15 cellular contexts compared by ENCODE assay signal in genomic region chr5:140118294-140118936, GRCh38. TPM values are rescaled to one million over a fixed set of nuclear protein-coding genes. Genes with fewer than 3 reads are reported as not detected.
DNase-seq lines count a peak whose midpoint lies in the region; ATAC-seq and TF ChIP-seq lines count a peak whose summit lies in the region.
"Had no signal": no experiment of that assay in that cellular context is flagged by ENCODE, and none has a peak within 500 bp of the region (broad histone marks: within the 10 kb centered on the region; RNA-seq: fewer than 3 reads in every experiment).

No MANE protein-coding gene starts in this region.

- TF ChIP-seq RAD21 in HCT116 (IDR thresholded peaks at IDR 0.05; ENCODE audit: low read depth), result 0 out of 2 replicates have a peak, but pooled peaks have one; percentile 2

- DNase-seq in DMS53 (lab: John Stamatoyannopoulos, UW) (peak; percentile 17), DMS53 treated with DMSO at 0.1 percent for 48 hours (lab: John Stamatoyannopoulos, UW; ENCODE audit: unreplicated experiment) (no peak), HCT116 (ENCODE audit: low read depth, low spot score) (no peak), SK-MEL-5 (ENCODE audit: low read depth, low spot score) (peak; percentile 54), memory B cell (ENCODE audit: low spot score in 2 of 2) (no peak), GM20000 (ENCODE audit: low spot score) (no peak), SHP77 (lab: John Stamatoyannopoulos, UW) (no peak)
- no peak for DNase-seq in activated CD4-positive, alpha-beta memory T cell treated with anti-CD3 and anti-CD28 coated beads, Interleukin-2, amount 10 ng/mL, durations not matched to agents 7 days and 5 days
- DNase-seq: activated naive CD4-positive, alpha-beta T cell; foreskin melanocyte; left lung; ovary; stimulated activated CD4-positive, alpha-beta T cell treated with anti-CD3 and anti-CD28 coated beads, Interleukin-4, amount 100 ng/mL, for 24 hours had no signal

- CTCF ChIA-PET in HCT116 (lab: Charles Lee), result interaction anchor here (1.5 to 1.6 kb wide), 2 partner anchors 9 to 27 kb away, joined by 6 to 7 read pairs; no protein-coding TSS in a partner anchor
- CTCF ChIA-PET in activated CD4-positive, alpha-beta memory T cell treated with anti-CD3 and anti-CD28 coated beads, Interleukin-2, amount 10 ng/mL, durations not matched to agents 7 days and 5 days (lab: Charles Lee), result interaction anchor here (1.0 to 5.8 kb wide), 6 partner anchors 11 to 149 kb away, joined by 3 to 63 read pairs (median 4); no protein-coding TSS in a partner anchor

- peaks cover 4 to 8% of the 10 kb centered on the region in 2 experiments; a peak in 3 of 4 replicates for H3K4me1 ChIP-seq in HCT116 (ENCODE audit: control insufficient read depth in 1 of 2, insufficient read depth in 2 of 2, low read length in 2 of 2)

- H3K36me3 Mint-ChIP-seq in memory B cell, result no peaks in the 10 kb centered on the region
- H3K36me3 Mint-ChIP-seq in activated CD4-positive, alpha-beta memory T cell treated with anti-CD3 and anti-CD28 coated beads, Interleukin-2, amount 10 ng/mL, durations not matched to agents 7 days and 5 days (ENCODE audit: low read depth), result peaks cover 6% of the 10 kb centered on the region

- no peaks in the 10 kb centered on the region for H3K9me3 Mint-ChIP-seq in memory B cell
- no peaks in the 10 kb centered on the region for H3K9me3 Mint-ChIP-seq in activated CD4-positive, alpha-beta memory T cell treated with anti-CD3 and anti-CD28 coated beads, Interleukin-2, amount 10 ng/mL, durations not matched to agents 7 days and 5 days

- no peak overlapping the region for H3K9ac ChIP-seq in HCT116 (ENCODE audit: low read length)

- no peak for ATAC-seq in HCT116
- ATAC-seq in memory B cell (ENCODE audit: low read depth), result no peak
- ATAC-seq: left lung had no signal

- H3K27me3 ChIP-seq in HCT116 (ENCODE audit: insufficient read depth, low read length), result no peaks in the 10 kb centered on the region
- H3K27me3 ChIP-seq: ovary, SJSA1 had no signal

- peak overlapping the region; percentile 28 for H3K27ac Mint-ChIP-seq in memory B cell
- H3K27ac Mint-ChIP-seq in activated CD4-positive, alpha-beta memory T cell treated with anti-CD3 and anti-CD28 coated beads, Interleukin-2, amount 10 ng/mL, durations not matched to agents 7 days and 5 days, result no peak overlapping the region

- POLR2A ChIA-PET in HCT116 (lab: Charles Lee), result no interaction called here
- POLR2A ChIA-PET in activated CD4-positive, alpha-beta memory T cell treated with anti-CD3 and anti-CD28 coated beads, Interleukin-2, amount 10 ng/mL, durations not matched to agents 7 days and 5 days (lab: Charles Lee), result interaction anchor here (1.0 kb wide), 1 partner anchor 11 kb away, joined by 7 read pairs; no protein-coding TSS in a partner anchor

- no peaks in the 10 kb centered on the region for H3K9me3 ChIP-seq in HCT116 (ENCODE audit: control insufficient read depth in 1 of 2, insufficient read depth in 1 of 2, low read depth in 1 of 2, low read length in 2 of 2)
- H3K9me3 ChIP-seq: left lung, ovary, SJSA1 had no signal

- H3K9me2 ChIP-seq in HCT116 (ENCODE audit: insufficient read depth), result no peaks in the 10 kb centered on the region

- H2AFZ ChIP-seq in HCT116 (ENCODE audit: low read depth, low read length, poor library complexity, severe bottlenecking), result no peak overlapping the region

- H3K4me2 ChIP-seq in HCT116 (ENCODE audit: low read length), result no peak overlapping the region

- H3K4me1 Mint-ChIP-seq in memory B cell, result peaks cover 34% of the 10 kb centered on the region
- H3K4me1 Mint-ChIP-seq in activated CD4-positive, alpha-beta memory T cell treated with anti-CD3 and anti-CD28 coated beads, Interleukin-2, amount 10 ng/mL, durations not matched to agents 7 days and 5 days, result peaks cover 42% of the 10 kb centered on the region

- intact Hi-C loops in HCT116 (cut with micrococcal nuclease), result no loop called here

- no peak overlapping the region for H3K4me3 Mint-ChIP-seq in memory B cell
- H3K4me3 Mint-ChIP-seq in activated CD4-positive, alpha-beta memory T cell treated with anti-CD3 and anti-CD28 coated beads, Interleukin-2, amount 10 ng/mL, durations not matched to agents 7 days and 5 days, result no peak overlapping the region

- no peak for TF ChIP-seq POLR2A in HCT116 (IDR thresholded peaks at IDR 0.05; ENCODE audit: borderline replicate concordance, extremely low read depth, insufficient read depth, insufficient read length)

- 0 out of 6 replicates have a peak, but pooled peaks of 1 of the 3 experiments have one; percentile 20 for TF ChIP-seq CTCF in HCT116 (IDR thresholded peaks at IDR 0.05 in 2 of 3, conservative IDR thresholded peaks at IDR 0.05 in 1 of 3; ENCODE audit: borderline replicate concordance in 1 of 3, insufficient read depth in 1 of 3, low read depth in 2 of 3, low read length in 2 of 3)
- TF ChIP-seq CTCF in GM20000 (IDR thresholded peaks at IDR 0.05; ENCODE audit: extremely low read depth, missing control alignments), result no peak

- RAD21 ChIA-PET in HCT116 (lab: Charles Lee; ENCODE audit: low non-redundant PET in 1 of 2, low total read pairs in 2 of 2, uncharacterized antibody in 2 of 2, unreplicated experiment in 2 of 2), result interaction anchor here in 1 of 2 experiments (0.6 to 1.1 kb wide), 2 partner anchors 26 to 30 kb away, joined by 3 read pairs; no protein-coding TSS in a partner anchor

- H4K20me1 ChIP-seq in HCT116 (ENCODE audit: insufficient read depth), result no peaks in the 10 kb centered on the region

- no peaks in the 10 kb centered on the region for H3K36me3 ChIP-seq in HCT116 (ENCODE audit: control insufficient read depth in 1 of 2, insufficient read depth in 2 of 2, low read length in 2 of 2)
- H3K36me3 ChIP-seq: left lung, ovary had no signal

- H3K27me3 Mint-ChIP-seq in memory B cell, result no peaks in the 10 kb centered on the region
- no peaks in the 10 kb centered on the region for H3K27me3 Mint-ChIP-seq in activated CD4-positive, alpha-beta memory T cell treated with anti-CD3 and anti-CD28 coated beads, Interleukin-2, amount 10 ng/mL, durations not matched to agents 7 days and 5 days

- H3K79me2 ChIP-seq in HCT116 (ENCODE audit: insufficient read depth, low read length), result peaks cover 30% of the 10 kb centered on the region

- BruUV-seq in HCT116 (replicated peaks; lab: Mats Ljungman, UMichigan), result no TSS peak

- in situ Hi-C loops in SK-MEL-5 (cut with HindIII; ENCODE audit: low pct_unique_long_range_greater_than_20kb, low sequenced_read_pairs), result no loop called here

- no peak overlapping the region for H3K4me3 ChIP-seq in HCT116 (replicated peaks in 1 of 2; ENCODE audit: low read depth in 1 of 2, low read length in 2 of 2)
- H3K4me3 ChIP-seq: left lung, ovary, SJSA1 had no signal

- H3K27ac ChIP-seq in HCT116 (ENCODE audit: low read depth, low read length), result no peak overlapping the region
- H3K27ac ChIP-seq: 22Rv1, left lung, ovary, SJSA1 had no signal

TF ChIP-seq in HCT116, 20 proteins besides CTCF, POLR2A, EP300 and RAD21 (continues in another document):
- TF ChIP-seq ZNF274 (IDR thresholded peaks at IDR 0.05; ENCODE audit: low read depth, low read length), result no peak
- no peak for TF ChIP-seq ELF1 (IDR thresholded peaks at IDR 0.05; ENCODE audit: borderline replicate concordance, low read depth)
- no peak for TF ChIP-seq TCF7L2 (IDR thresholded peaks at IDR 0.05; ENCODE audit: borderline replicate concordance, extremely low read depth, insufficient read depth, insufficient read length)
- TF ChIP-seq ATF3 (IDR thresholded peaks at IDR 0.05), result no peak
- no peak for TF ChIP-seq EGR1 (IDR thresholded peaks at IDR 0.05; ENCODE audit: low read depth)
- TF ChIP-seq CEBPB (IDR thresholded peaks at IDR 0.05; ENCODE audit: low read depth), result no peak
- TF ChIP-seq YY1 (IDR thresholded peaks at IDR 0.05; ENCODE audit: extremely low read depth, insufficient replicate concordance, low read depth, low read length), result no peak
- TF ChIP-seq ZFX (IDR thresholded peaks at IDR 0.05), result no peak
- TF ChIP-seq MAX (IDR thresholded peaks at IDR 0.05), result no peak

RNA-seq across cellular contexts. Expression of gene PURA, which starts 4.5 kb away (rescaled TPM):
- 15.2 TPM for total RNA-seq in HCT116 (2021; ENCODE audit: unreplicated experiment)
- polyA plus RNA-seq in HCT116 (2012), result 3.9 and 5.3 TPM in 2 replicates
- total RNA-seq in SK-MEL-5 (2014; rRNA removed; shearing (Covaris generic)), result 8.0 and 9.6 TPM in 2 replicates
- 4.6 and 5.4 TPM in 2 replicates for polyA plus RNA-seq in SK-MEL-5 (2015; cell fraction: cytosol; rRNA removed)
- polyA plus RNA-seq in SK-MEL-5 (2015; cell fraction: nucleus; rRNA removed), result 9.4 and 9.8 TPM in 2 replicates
- 10 to 100 TPM; 14.7 to 15.1 TPM for total RNA-seq in activated CD4-positive, alpha-beta memory T cell treated with anti-CD3 and anti-CD28 coated beads, Interleukin-2, amount 10 ng/mL, durations not matched to agents 7 days and 5 days

RNA-seq across cellular contexts. Expression of gene IGIP, which starts 7.3 kb away (rescaled TPM):
- 5.2 TPM for total RNA-seq in HCT116 (2021; ENCODE audit: unreplicated experiment)
- polyA plus RNA-seq in HCT116 (2012), result 1.4 and 2.4 TPM in 2 replicates
- total RNA-seq in SK-MEL-5 (2014; rRNA removed; shearing (Covaris generic)), result 1.9 and 2.0 TPM in 2 replicates
- polyA plus RNA-seq in SK-MEL-5 (2015; cell fraction: cytosol; rRNA removed), result 1.5 and 1.6 TPM in 2 replicates
- polyA plus RNA-seq in SK-MEL-5 (2015; cell fraction: nucleus; rRNA removed), result 13.3 and 14.3 TPM in 2 replicates
- total RNA-seq in activated CD4-positive, alpha-beta memory T cell treated with anti-CD3 and anti-CD28 coated beads, Interleukin-2, amount 10 ng/mL, durations not matched to agents 7 days and 5 days, result 1 to 10 TPM; 4.8 to 4.9 TPM

RNA-seq across cellular contexts. Expression of gene CYSTM1, which starts 56.6 kb away (rescaled TPM):
- 56.0 TPM for total RNA-seq in HCT116 (2021; ENCODE audit: unreplicated experiment)
- polyA plus RNA-seq in HCT116 (2012), result 92.6 and 95.7 TPM in 2 replicates
- 182 and 186 TPM in 2 replicates for total RNA-seq in SK-MEL-5 (2014; rRNA removed; shearing (Covaris generic))
- polyA plus RNA-seq in SK-MEL-5 (2015; cell fraction: cytosol; rRNA removed), result 175 and 190 TPM in 2 replicates
- polyA plus RNA-seq in SK-MEL-5 (2015; cell fraction: nucleus; rRNA removed), result 14.5 and 28.8 TPM in 2 replicates
- total RNA-seq in activated CD4-positive, alpha-beta memory T cell treated with anti-CD3 and anti-CD28 coated beads, Interleukin-2, amount 10 ng/mL, durations not matched to agents 7 days and 5 days, result 10 to 100 TPM; 20.1 to 22.3 TPM

Comparison
In these comparisons a context has a peak if more than half of its experiments do, and no peak if none do; other contexts are left out.
1. DNase-seq: peak in DMS53 (single experiment) and SK-MEL-5 (single experiment); none in DMS53 treated with DMSO at 0.1 percent for 48 hours (single experiment), HCT116 (single experiment), memory B cell (0 of 2), GM20000 (single experiment), SHP77 (0 of 2) and activated CD4-positive, alpha-beta memory T cell treated with anti-CD3 and anti-CD28 coated beads, Interleukin-2, amount 10 ng/mL, durations not matched to agents 7 days and 5 days (single experiment).